25 cellular contexts compared by ENCODE assay signal in genomic region chr12:2307550-2307949, GRCh38.
DNase-seq lines count a peak whose midpoint lies in the region; ATAC-seq, FAIRE-seq and TF ChIP-seq lines count a peak whose summit lies in the region.
"Had no signal": no experiment of that assay in that cellular context is flagged by ENCODE, and none has a peak within 500 bp of the region (broad histone marks: within the 10 kb centered on the region; RNA-seq: fewer than 3 reads in every experiment).

No MANE protein-coding gene starts in this region.

- FAIRE-seq in H1 (lab: Jason Lieb, UNC), result peak; percentile 7
- FAIRE-seq: GM12878, K562 had no signal

- H3K27ac ChIP-seq in right cardiac atrium (ENCODE audit: low read length), result peak overlapping the region; percentile 4
- no peak overlapping the region for H3K27ac ChIP-seq in H1 (ENCODE audit: low read depth, low read length)
- no peak overlapping the region for H3K27ac ChIP-seq in Peyer's patch

- H3K9me3 ChIP-seq in right cardiac atrium (ENCODE audit: control insufficient read depth, low read length) (no peaks in the 10 kb centered on the region), H1 (ENCODE audit: insufficient read depth in 2 of 2, low read depth in 1 of 2, low read length in 1 of 2) (peaks cover 0 to 4% of the 10 kb centered on the region in 2 experiments; a peak in 1 of 4 replicates), Peyer's patch (no peaks in the 10 kb centered on the region)

- H4K20me1 ChIP-seq in H1 (replicated peaks in 1 of 2; ENCODE audit: control insufficient read depth in 1 of 2, insufficient read depth in 2 of 2, low read length in 2 of 2), result no peaks in the 10 kb centered on the region

- H4K91ac ChIP-seq in H1 (replicated peaks; ENCODE audit: insufficient read length, low read length), result peak overlapping the region; percentile 44

- H2BK15ac ChIP-seq in H1 (ENCODE audit: low read length), result 0 out of 2 replicates have a peak overlapping the region, but pooled peaks have one; percentile 68

- no peak overlapping the region for H3K14ac ChIP-seq in H1 (ENCODE audit: insufficient read length)

- H2BK5ac ChIP-seq in H1 (ENCODE audit: low read depth, low read length), result no peak overlapping the region

- no peak overlapping the region for H3K56ac ChIP-seq in H1 (replicated peaks; ENCODE audit: insufficient read length, low read depth, low read length)

- H2BK20ac ChIP-seq in H1 (ENCODE audit: low read length), result no peak overlapping the region

- H2AFZ ChIP-seq in H1 (ENCODE audit: low read length), result no peak overlapping the region

- intact Hi-C loops in right cardiac atrium (cut with DNase I), result no loop called here
- intact Hi-C loops in Right ventricle myocardium inferior (cut with DNase I), result no loop called here

- no peak for TF ChIP-seq EP300 in H1 (IDR thresholded peaks at IDR 0.05; ENCODE audit: borderline replicate concordance in 1 of 2, low read depth in 2 of 2, low read length in 2 of 2)

- no peak overlapping the region for H3K9ac ChIP-seq in H1 (replicated peaks in 1 of 4; ENCODE audit: extremely low read depth in 1 of 4, low read depth in 3 of 4, low read length in 3 of 4)
- H3K9ac ChIP-seq: SK-N-SH had no signal

- H3K79me2 ChIP-seq in H1 (ENCODE audit: control insufficient read depth in 1 of 2, insufficient read depth in 2 of 2, low read length in 2 of 2), result no peaks in the 10 kb centered on the region

- H2AK5ac ChIP-seq in H1 (ENCODE audit: low read depth, low read length), result no peak overlapping the region

- H2BK120ac ChIP-seq in H1 (replicated peaks; ENCODE audit: low read depth, low read length), result peak overlapping the region; percentile 18

- H4K5ac ChIP-seq in H1 (ENCODE audit: insufficient read length, low read depth, low read length), result no peak overlapping the region

- CTCF ChIA-PET in H1 (lab: Charles Lee; ENCODE audit: partially characterized antibody), result interaction anchor here (0.7 to 5.9 kb wide), 8 partner anchors 16 to 317 kb away, joined by 3 to 74 read pairs (median 4); no protein-coding TSS in a partner anchor

- H3K4ac ChIP-seq in H1 (replicated peaks; ENCODE audit: insufficient read length, low read depth, low read length), result peak overlapping the region; percentile 29

- TF ChIP-seq CTCF in H1 (IDR thresholded peaks at IDR 0.05; ENCODE audit: control extremely low read depth in 1 of 3, insufficient read depth in 1 of 3, low read depth in 1 of 3, low read length in 3 of 3), result no peak
- no peak for TF ChIP-seq CTCF in Peyer's patch (IDR thresholded peaks at IDR 0.05)

- in situ Hi-C loops in ACHN (cut with HindIII; ENCODE audit: low pct_ligation_motif_present, low pct_unique_long_range_greater_than_20kb, low sequenced_read_pairs), result no loop called here

- peak overlapping the region; percentile 44 to 54; a peak in 3 of 4 replicates for H3K4me2 ChIP-seq in H1 (ENCODE audit: insufficient read depth in 1 of 2, low read depth in 2 of 2, low read length in 2 of 2)
- H3K4me2 ChIP-seq: SK-N-SH had no signal

- H3K23ac ChIP-seq in H1 (ENCODE audit: insufficient read length), result no peak overlapping the region

- 0 out of 4 replicates have a peak, but pooled peaks of 1 of the 2 experiments have one; percentile 1 for TF ChIP-seq RAD21 in H1 (IDR thresholded peaks at IDR 0.05 in 1 of 2, conservative IDR thresholded peaks at IDR 0.05 in 1 of 2; ENCODE audit: low read depth in 2 of 2, low read length in 2 of 2)

- H3K4me3 ChIP-seq in right cardiac atrium (ENCODE audit: low read length) (no peak overlapping the region), H1 (ENCODE audit: extremely low read depth in 1 of 4, insufficient read depth in 2 of 4, low read depth in 3 of 4, low read length in 4 of 4) (no peak overlapping the region), Peyer's patch (no peak overlapping the region)
- H3K4me3 ChIP-seq: GM12878, K562 had no signal

- POLR2A ChIA-PET in H1 (lab: Charles Lee; ENCODE audit: partially characterized antibody), result no interaction called here

- H2BK12ac ChIP-seq in H1 (ENCODE audit: low read depth, low read length), result no peak overlapping the region

- DNase-seq in right cardiac atrium, result no peak
- no peak for DNase-seq in Right ventricle myocardium inferior (ENCODE audit: missing footprints)
- DNase-seq in H1 (ENCODE audit: low read depth in 1 of 2, low spot score in 2 of 2), result no peak
- DNase-seq in mesenteric fat pad (ENCODE audit: low spot score), result peak; percentile 37
- no peak for DNase-seq in SHP77 (lab: John Stamatoyannopoulos, UW)
- no peak for DNase-seq in Peyer's patch
- DNase-seq in ACHN, result no peak
- DNase-seq: C1 segment of cervical spinal cord; CD8-positive, alpha-beta T cell; DMS 273 treated with DMSO at 0.1 percent for 48 hours; DMS79; EL; GDM1; MV-4-11; NCI-H1105; NCI-H146; NCI-H1930; NCI-H2107; NCI-H446; NCI-H524 treated with DMSO at 0.1 percent for 48 hours; SK-N-SH; SW 1271 had no signal

- H3K23me2 ChIP-seq in H1 (ENCODE audit: low read depth, low read length), result no peaks in the 10 kb centered on the region; the same call in 1 of the 2 replicates

- no peaks in the 10 kb centered on the region for H3K79me1 ChIP-seq in H1 (ENCODE audit: low read depth, low read length)

- H4K8ac ChIP-seq in H1 (ENCODE audit: extremely low read depth, insufficient read depth, low read length), result no peak overlapping the region

- 63% methylated on average over 3 of the region's 3 CpGs for WGBS in right cardiac atrium
- WGBS in H1 (ENCODE audit: extremely low coverage in 1 of 2, insufficient coverage in 1 of 2, insufficient read length in 1 of 2, insufficient replicate concordance in 2 of 2, low coverage in 1 of 2, low lambda C conversion rate in 2 of 2, missing lambda C conversion rate in 1 of 2), 2 experiments, result 71% methylated on average over 3 of the region's 3 CpGs; no CpG with 5 or more reads in 1 of the 2 experiments

- ATAC-seq in right cardiac atrium (no peak), Right ventricle myocardium inferior (no peak)
- ATAC-seq: CD8-positive, alpha-beta T cell; GM12878; K562; Panc1 had no signal

- H3K36me3 ChIP-seq in H1 (ENCODE audit: control insufficient read depth in 2 of 4, insufficient read depth in 4 of 4, low read length in 3 of 4) (no peaks in the 10 kb centered on the region), Peyer's patch (no peaks in the 10 kb centered on the region)

- peaks cover 10% of the 10 kb centered on the region for H3K4me1 ChIP-seq in right cardiac atrium (ENCODE audit: control insufficient read depth, insufficient read depth, low read length)
- H3K4me1 ChIP-seq in H1 (replicated peaks in 1 of 4; ENCODE audit: control insufficient read depth in 3 of 4, insufficient read depth in 4 of 4, low read length in 3 of 4), result peaks cover 9 to 18% (median 13%) of the 10 kb centered on the region in 4 experiments
- no peaks in the 10 kb centered on the region for H3K4me1 ChIP-seq in Peyer's patch

- TF ChIP-seq POLR2A in H1 (IDR thresholded peaks at IDR 0.05; ENCODE audit: control extremely low read depth in 1 of 2, low read depth in 2 of 2, low read length in 2 of 2), result no peak
- no peak for TF ChIP-seq POLR2A in Peyer's patch (IDR thresholded peaks at IDR 0.05)

- peak overlapping the region; percentile 10; the same call in 1 of the 2 replicates for H3K18ac ChIP-seq in H1 (ENCODE audit: extremely low read depth, low read length)

- H3K27me3 ChIP-seq in right cardiac atrium (ENCODE audit: control insufficient read depth, insufficient read depth) (no peaks in the 10 kb centered on the region), H1 (replicated peaks in 1 of 4; ENCODE audit: control insufficient read depth in 3 of 4, extremely low read depth in 1 of 4, insufficient read depth in 3 of 4, low read length in 3 of 4) (no peaks in the 10 kb centered on the region), Peyer's patch (no peaks in the 10 kb centered on the region)

TF ChIP-seq in H1, 55 proteins besides CTCF, POLR2A, EP300 and RAD21:
- no peak for TF ChIP-seq ATF3 (IDR thresholded peaks at IDR 0.05; ENCODE audit: insufficient read depth, low read depth, low read length)
- TF ChIP-seq CEBPB (IDR thresholded peaks at IDR 0.05; ENCODE audit: low read depth, low read length), result peak; percentile 62; the same call in 1 of the 2 replicates
- no peak for TF ChIP-seq SP2 (IDR thresholded peaks at IDR 0.05; ENCODE audit: low read length)
- TF ChIP-seq MAX (IDR thresholded peaks at IDR 0.05), result no peak
- TF ChIP-seq SIRT6 (IDR thresholded peaks at IDR 0.05; ENCODE audit: low read length), result no peak
- no peak for TF ChIP-seq CBX8 (IDR thresholded peaks at IDR 0.05; ENCODE audit: borderline replicate concordance, low read depth, low read length)
- no peak for TF ChIP-seq RXRA (IDR thresholded peaks at IDR 0.05; ENCODE audit: insufficient read depth, low read depth, low read length)
- no peak for TF ChIP-seq TBP (IDR thresholded peaks at IDR 0.05; ENCODE audit: low read depth, low read length)
